ENCODE assay signal across 1 cellular context in genomic region chr1:161082483-161082882, GRCh38.
TF ChIP-seq lines count a peak whose summit lies in the region.

No MANE protein-coding gene starts in this region.

TF ChIP-seq in IMR-90, 13 proteins besides CTCF, POLR2A, EP300 and RAD21:
- no peak for TF ChIP-seq NFE2L2 (IDR thresholded peaks at IDR 0.05; ENCODE audit: low read depth, low read length)
- no peak for TF ChIP-seq RFX5 (IDR thresholded peaks at IDR 0.05; ENCODE audit: low read depth, low read length)
- TF ChIP-seq MAZ (IDR thresholded peaks at IDR 0.05; ENCODE audit: borderline replicate concordance, low read depth, low read length) = no peak
- TF ChIP-seq CEBPB (IDR thresholded peaks at IDR 0.05; ENCODE audit: low read depth, low read length) = no peak
- no peak for TF ChIP-seq MAFK (IDR thresholded peaks at IDR 0.05; ENCODE audit: low read depth, low read length)
- no peak for TF ChIP-seq MXI1 (IDR thresholded peaks at IDR 0.05; ENCODE audit: borderline replicate concordance, low read depth, low read length)
- TF ChIP-seq USF2 (IDR thresholded peaks at IDR 0.05; ENCODE audit: low read depth, low read length) = no peak
- no peak for TF ChIP-seq BHLHE40 (IDR thresholded peaks at IDR 0.05; ENCODE audit: low read depth, low read length)
- TF ChIP-seq FOS (IDR thresholded peaks at IDR 0.05; ENCODE audit: low read depth, low read length) = no peak
